8 cellular contexts compared by ENCODE assay signal in the genomic region with DNA sequence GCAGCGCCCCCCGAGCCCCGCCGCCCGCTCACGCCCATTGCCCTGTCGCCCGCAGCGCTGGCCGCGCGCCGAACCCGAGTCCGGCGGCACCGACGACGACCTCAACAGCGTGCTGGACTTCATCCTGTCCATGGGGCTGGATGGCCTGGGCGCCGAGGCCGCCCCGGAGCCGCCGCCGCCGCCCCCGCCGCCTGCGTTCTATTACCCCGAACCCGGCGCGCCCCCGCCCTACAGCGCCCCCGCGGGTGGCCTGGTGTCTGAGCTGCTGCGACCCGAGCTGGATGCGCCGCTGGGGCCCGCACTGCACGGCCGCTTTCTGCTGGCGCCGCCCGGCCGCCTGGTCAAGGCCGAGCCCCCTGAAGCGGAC. TPM values are rescaled to one million over a fixed set of nuclear protein-coding genes. Genes with fewer than 3 reads are reported as not detected.
DNase-seq lines count a peak whose midpoint lies in the region; ATAC-seq, FAIRE-seq and TF ChIP-seq lines count a peak whose summit lies in the region.

No MANE protein-coding gene starts in this region.

- H3K4me2 ChIP-seq in endothelial cell of umbilical vein (ENCODE audit: insufficient read depth, low read length): peak overlapping the region; percentile 28

- no peaks in the 10 kb centered on the region for H3K27me3 ChIP-seq in endothelial cell of umbilical vein (ENCODE audit: control insufficient read depth in 2 of 2, insufficient read depth in 2 of 2, low read length in 2 of 2)

- H3K9ac ChIP-seq in endothelial cell of umbilical vein (replicated peaks; ENCODE audit: extremely low read depth, insufficient read depth, low read length): peak overlapping the region; percentile 94

- peak overlapping the region; percentile 79 for H3K27ac ChIP-seq in endothelial cell of umbilical vein (ENCODE audit: insufficient read depth, low read depth, low read length)

- no peaks in the 10 kb centered on the region for H3K9me1 ChIP-seq in endothelial cell of umbilical vein (replicated peaks; ENCODE audit: control insufficient read depth, extremely low read depth, insufficient read depth, low read length)

- dilution Hi-C loops in endothelial cell of umbilical vein (cut with MboI; ENCODE audit: extremely low pct_ligation_motif_present, low sequenced_read_pairs): no loop called here

- H4K20me1 ChIP-seq in endothelial cell of umbilical vein (replicated peaks; ENCODE audit: control insufficient read depth, extremely low read depth, insufficient read depth, low read length): no peaks in the 10 kb centered on the region

- peaks cover 29% of the 10 kb centered on the region for H3K4me1 ChIP-seq in endothelial cell of umbilical vein (ENCODE audit: control insufficient read depth, extremely low read depth, insufficient read depth, low read length)

- peak overlapping the region; percentile 27 for H3K4me3 Mint-ChIP-seq in natural killer cell treated with Interleukin-12 subunit alpha and Interleukin-12 subunit beta and Interleukin-15 and Interleukin-18, amount 100 ng/mL, for 72 hours

- H2AFZ ChIP-seq in endothelial cell of umbilical vein (ENCODE audit: low read depth, low read length): no peak overlapping the region

- peak overlapping the region; percentile 32 to 90 (median 51) for H3K4me3 ChIP-seq in endothelial cell of umbilical vein (replicated peaks in 1 of 3; ENCODE audit: insufficient read depth in 1 of 3, low read depth in 1 of 3, low read length in 3 of 3)

- peaks cover 0 to 11% of the 10 kb centered on the region in 2 donors for H3K27me3 Mint-ChIP-seq in natural killer cell treated with Interleukin-12 subunit alpha and Interleukin-12 subunit beta and Interleukin-15 and Interleukin-18, amount 100 ng/mL, for 72 hours

- TF ChIP-seq POLR2A in endothelial cell of umbilical vein (IDR thresholded peaks at IDR 0.05; ENCODE audit: low read depth, low read length): no peak

- H3K4me1 Mint-ChIP-seq in natural killer cell treated with Interleukin-12 subunit alpha and Interleukin-12 subunit beta and Interleukin-15 and Interleukin-18, amount 100 ng/mL, for 72 hours (ENCODE audit: low read depth in 2 of 2): peaks cover 31 to 32% of the 10 kb centered on the region in 2 donors

- DNase-seq in GM03348 (ENCODE audit: low spot score): peak; percentile 61
- peak; percentile 27 for DNase-seq in activated CD4-positive, alpha-beta T cell treated with anti-CD3 and anti-CD28 coated beads for 48 hours
- peak; percentile 30 for DNase-seq in endothelial cell of umbilical vein (ENCODE audit: low read depth, low spot score)
- DNase-seq in natural killer cell treated with Interleukin-12 subunit alpha and Interleukin-12 subunit beta and Interleukin-15 and Interleukin-18, amount 100 ng/mL, for 72 hours (ENCODE audit: low spot score): no peak
- no peak for DNase-seq in NCI-H2107 (lab: John Stamatoyannopoulos, UW)

- POLR2A ChIA-PET in endothelial cell of umbilical vein (lab: Charles Lee): interaction anchor here (0.5 to 2.2 kb wide), 13 partner anchors 9 to 79 kb away, joined by 3 to 51 read pairs (median 5); no protein-coding TSS in a partner anchor

- intact Hi-C loops in endothelial cell of umbilical vein (cut with micrococcal nuclease): loop anchor here (2.0 to 10.0 kb wide), 3 partner anchors 66 to 250 kb away; partner anchors contain the start of genes AP1M1 and TPM4

- TSS peak; percentile 57 for BruUV-seq in endothelial cell of umbilical vein (replicated peaks; lab: Mats Ljungman, UMichigan)

- peaks cover 26% of the 10 kb centered on the region for H3K79me2 ChIP-seq in endothelial cell of umbilical vein (ENCODE audit: control insufficient read depth, insufficient read depth, low read length)

- CTCF ChIA-PET in endothelial cell of umbilical vein (lab: Charles Lee): interaction anchor here (1.0 to 2.2 kb wide), 11 partner anchors 9 to 78 kb away, joined by 3 to 27 read pairs (median 4); no protein-coding TSS in a partner anchor

- TF ChIP-seq CTCF in endothelial cell of umbilical vein (IDR thresholded peaks at IDR 0.05; ENCODE audit: extremely low read depth in 1 of 2, insufficient read depth in 1 of 2, low read depth in 1 of 2, low read length in 2 of 2): peak; percentile 7 to 30

- H3K27ac Mint-ChIP-seq in natural killer cell treated with Interleukin-12 subunit alpha and Interleukin-12 subunit beta and Interleukin-15 and Interleukin-18, amount 100 ng/mL, for 72 hours: no peak overlapping the region

- no peaks in the 10 kb centered on the region for H3K36me3 Mint-ChIP-seq in natural killer cell treated with Interleukin-12 subunit alpha and Interleukin-12 subunit beta and Interleukin-15 and Interleukin-18, amount 100 ng/mL, for 72 hours

- peak; percentile 17 for ATAC-seq in HG02798 (IDR thresholded peaks at IDR 0.05; ENCODE audit: poor library complexity, unreplicated experiment)
- ATAC-seq in natural killer cell treated with Interleukin-12 subunit alpha and Interleukin-12 subunit beta and Interleukin-15 and Interleukin-18, amount 100 ng/mL, for 72 hours: peak in 1 of 2 donors; percentile 11
- ATAC-seq in HG02678 (IDR thresholded peaks at IDR 0.05; ENCODE audit: unreplicated experiment): no peak
- ATAC-seq in GM18519 (IDR thresholded peaks at IDR 0.05; ENCODE audit: low FRiP score, unreplicated experiment): no peak

- H3K36me3 ChIP-seq in endothelial cell of umbilical vein (ENCODE audit: control insufficient read depth in 2 of 2, extremely low read depth in 1 of 2, insufficient read depth in 2 of 2, low read length in 2 of 2): no peaks in the 10 kb centered on the region

- no peaks in the 10 kb centered on the region for H3K9me3 Mint-ChIP-seq in natural killer cell treated with Interleukin-12 subunit alpha and Interleukin-12 subunit beta and Interleukin-15 and Interleukin-18, amount 100 ng/mL, for 72 hours

- FAIRE-seq in endothelial cell of umbilical vein (lab: Jason Lieb, UNC): no peak

- H3K9me3 ChIP-seq in endothelial cell of umbilical vein (replicated peaks; ENCODE audit: control insufficient read depth, insufficient read depth, low read length): no peaks in the 10 kb centered on the region

TF ChIP-seq in endothelial cell of umbilical vein, 7 proteins besides CTCF, POLR2A, EP300 and RAD21:
- no peak for TF ChIP-seq MAX (IDR thresholded peaks at IDR 0.05; ENCODE audit: insufficient read depth, insufficient read length)
- no peak for TF ChIP-seq JUN (IDR thresholded peaks at IDR 0.05; ENCODE audit: borderline replicate concordance, insufficient read depth, insufficient read length, low read depth)
- TF ChIP-seq POLR2AphosphoS5 (IDR thresholded peaks at IDR 0.05; ENCODE audit: insufficient read depth, low read depth, low read length): no peak
- no peak for TF ChIP-seq FOS (IDR thresholded peaks at IDR 0.05; ENCODE audit: borderline replicate concordance, insufficient read depth, low read length)
- TF ChIP-seq GATA2 (IDR thresholded peaks at IDR 0.05; ENCODE audit: insufficient read depth, insufficient read length, low read depth, low read length): no peak
- no peak for TF ChIP-seq EZH2 (IDR thresholded peaks at IDR 0.05; ENCODE audit: borderline replicate concordance, low read depth, low read length, severe bottlenecking)
- no peak for TF ChIP-seq MYC (IDR thresholded peaks at IDR 0.05; ENCODE audit: low read depth, low read length)

RNA-seq across cellular contexts. Expression of gene KLF2, which starts 0.5 kb away (rescaled TPM):
- total RNA-seq in endothelial cell of umbilical vein: 23.4 and 37.7 TPM in 2 replicates
- polyA plus RNA-seq in endothelial cell of umbilical vein: 30.3 and 30.6 TPM in 2 replicates
- 14.0 and 24.3 TPM in 2 replicates for polyA plus RNA-seq in endothelial cell of umbilical vein (2011; cell fraction: cytosol; rRNA removed)
- 54.3 and 60.2 TPM in 2 replicates for polyA plus RNA-seq in endothelial cell of umbilical vein (2011; cell fraction: nucleus; rRNA removed)
- polyA plus RNA-seq in endothelial cell of umbilical vein (2012): 30.3 and 45.3 TPM in 2 replicates
- polyA minus RNA-seq in endothelial cell of umbilical vein: 2.1 and 3.0 TPM in 2 replicates
- 2.5 TPM for polyA minus RNA-seq in endothelial cell of umbilical vein (2011; cell fraction: cytosol; rRNA and poly(A)+ RNA removed)
- polyA minus RNA-seq in endothelial cell of umbilical vein (2011; cell fraction: nucleus; rRNA and poly(A)+ RNA removed): 15.2 and 55.6 TPM in 2 replicates
- 1 to 10 TPM; 3.4 to 6.7 TPM for total RNA-seq in natural killer cell treated with Interleukin-12 subunit alpha and Interleukin-12 subunit beta and Interleukin-15 and Interleukin-18, amount 100 ng/mL, for 72 hours

Comparison
In these comparisons a context has a peak if more than half of its experiments do, and no peak if none do; other contexts are left out.
1. DNase-seq: peak in GM03348 (single experiment), activated CD4-positive, alpha-beta T cell treated with anti-CD3 and anti-CD28 coated beads for 48 hours (single experiment) and endothelial cell of umbilical vein (single experiment); none in natural killer cell treated with Interleukin-12 subunit alpha and Interleukin-12 subunit beta and Interleukin-15 and Interleukin-18, amount 100 ng/mL, for 72 hours (single experiment) and NCI-H2107 (single experiment).